ENCODE assay signal across 1 cellular context in the genomic region with DNA sequence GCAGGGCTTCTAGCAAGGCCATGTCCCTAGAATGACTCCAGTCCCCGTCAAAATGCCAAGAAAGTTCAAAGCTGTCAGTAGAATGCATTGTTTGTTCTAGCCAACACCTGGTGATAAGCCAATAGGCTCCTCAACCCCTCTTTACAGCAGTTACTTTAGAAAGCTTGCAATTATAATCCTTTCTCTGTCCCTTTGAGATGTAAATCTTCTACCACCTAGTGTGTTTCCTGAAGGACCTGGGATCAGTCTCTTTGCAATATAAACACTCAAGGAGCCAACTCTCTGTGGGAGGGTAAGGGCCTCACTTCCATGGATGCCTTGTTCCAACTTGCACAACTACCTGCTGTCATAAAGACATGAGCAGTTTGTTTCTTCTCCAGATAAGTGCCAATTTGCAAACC.
TF ChIP-seq lines count a peak whose summit lies in the region.

No MANE protein-coding gene starts in this region.

TF ChIP-seq in HEK293, 187 proteins besides CTCF, POLR2A, EP300 and RAD21 (continued from another document):
- peak; percentile 92 for TF ChIP-seq TCF7L2 (IDR thresholded peaks at IDR 0.05; ENCODE audit: borderline replicate concordance, low read depth, low read length)
- no peak for TF ChIP-seq ZNF488 (tag by site-specific recombination; IDR thresholded peaks at IDR 0.05)
- no peak for TF ChIP-seq ZNF704 (tag by site-specific recombination; IDR thresholded peaks at IDR 0.05)
- no peak for TF ChIP-seq ZNF677 (tag by site-specific recombination; IDR thresholded peaks at IDR 0.05)
- TF ChIP-seq ZNF311 (tag by site-specific recombination; IDR thresholded peaks at IDR 0.05; ENCODE audit: borderline replicate concordance), result no peak
- no peak for TF ChIP-seq KLF16 (tag by site-specific recombination; IDR thresholded peaks at IDR 0.05)
- no peak for TF ChIP-seq ZNF521 (tag by site-specific recombination; IDR thresholded peaks at IDR 0.05)
- TF ChIP-seq ZNF768 (tag by site-specific recombination; IDR thresholded peaks at IDR 0.05), result no peak
- TF ChIP-seq ZNF248 (tag by site-specific recombination; IDR thresholded peaks at IDR 0.05), result no peak
- 0 out of 2 replicates have a peak, but pooled peaks have one; percentile 48 for TF ChIP-seq IKZF3 (tag by site-specific recombination; IDR thresholded peaks at IDR 0.05)
- no peak for TF ChIP-seq ZNF19 (tag by site-specific recombination; IDR thresholded peaks at IDR 0.05; ENCODE audit: low read depth)
- 0 out of 2 replicates have a peak, but pooled peaks have one; percentile 34 for TF ChIP-seq ZNF2 (tag by site-specific recombination; IDR thresholded peaks at IDR 0.05)
- TF ChIP-seq ZNF555 (tag by site-specific recombination; conservative IDR thresholded peaks at IDR 0.05), result no peak
- TF ChIP-seq ZNF701 (tag by site-specific recombination; IDR thresholded peaks at IDR 0.05), result no peak
- TF ChIP-seq ZNF585B (tag by site-specific recombination; IDR thresholded peaks at IDR 0.05), result no peak
- no peak for TF ChIP-seq ZNF48 (tag by site-specific recombination; IDR thresholded peaks at IDR 0.05)
- TF ChIP-seq EGR2 (tag by site-specific recombination; IDR thresholded peaks at IDR 0.05; ENCODE audit: low read depth), result no peak
- TF ChIP-seq ZBTB6 (tag by site-specific recombination; IDR thresholded peaks at IDR 0.05), result no peak
- TF ChIP-seq ZNF140 (tag by site-specific recombination; IDR thresholded peaks at IDR 0.05), result no peak
- no peak for TF ChIP-seq PRDM1 (tag by site-specific recombination; IDR thresholded peaks at IDR 0.05)
- peak; percentile 25; the same call in 1 of the 2 replicates for TF ChIP-seq MZF1 (tag by site-specific recombination; IDR thresholded peaks at IDR 0.05; ENCODE audit: borderline replicate concordance)
- TF ChIP-seq, protein P1, sequence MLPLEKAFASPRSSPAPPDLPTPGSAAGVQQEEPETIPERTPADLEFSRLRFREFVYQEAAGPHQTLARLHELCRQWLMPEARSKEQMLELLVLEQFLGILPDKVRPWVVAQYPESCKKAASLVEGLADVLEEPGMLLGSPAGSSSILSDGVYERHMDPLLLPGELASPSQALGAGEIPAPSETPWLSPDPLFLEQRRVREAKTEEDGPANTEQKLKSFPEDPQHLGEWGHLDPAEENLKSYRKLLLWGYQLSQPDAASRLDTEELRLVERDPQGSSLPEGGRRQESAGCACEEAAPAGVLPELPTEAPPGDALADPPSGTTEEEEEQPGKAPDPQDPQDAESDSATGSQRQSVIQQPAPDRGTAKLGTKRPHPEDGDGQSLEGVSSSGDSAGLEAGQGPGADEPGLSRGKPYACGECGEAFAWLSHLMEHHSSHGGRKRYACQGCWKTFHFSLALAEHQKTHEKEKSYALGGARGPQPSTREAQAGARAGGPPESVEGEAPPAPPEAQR (tag by site-specific recombination; IDR thresholded peaks at IDR 0.05), result no peak
- TF ChIP-seq OVOL3 (tag by site-specific recombination; IDR thresholded peaks at IDR 0.05), result peak; percentile 81
- no peak for TF ChIP-seq ZNF391 (tag by site-specific recombination; IDR thresholded peaks at IDR 0.05; ENCODE audit: borderline replicate concordance, low read depth)
- TF ChIP-seq ZNF394 (tag by site-specific recombination; IDR thresholded peaks at IDR 0.05; ENCODE audit: borderline replicate concordance), result no peak
- TF ChIP-seq ZNF433 (tag by site-specific recombination; IDR thresholded peaks at IDR 0.05; ENCODE audit: low read depth), result no peak
- no peak for TF ChIP-seq MEIS1 (CRISPR knock-in tag; IDR thresholded peaks at IDR 0.05; ENCODE audit: borderline replicate concordance)
- TF ChIP-seq ZFP37 (tag by site-specific recombination; IDR thresholded peaks at IDR 0.05), result no peak
- TF ChIP-seq HIC1 (tag by site-specific recombination; IDR thresholded peaks at IDR 0.05), result no peak
- peak; percentile 42; the same call in 1 of the 2 replicates for TF ChIP-seq KLF7 (tag by site-specific recombination; IDR thresholded peaks at IDR 0.05; ENCODE audit: borderline replicate concordance)
- no peak for TF ChIP-seq ZNF776 (tag by site-specific recombination; IDR thresholded peaks at IDR 0.05; ENCODE audit: borderline replicate concordance)
- no peak for TF ChIP-seq ZBTB11 (tag by site-specific recombination; conservative IDR thresholded peaks at IDR 0.05; ENCODE audit: low read depth)
- TF ChIP-seq ZBTB1 (tag by site-specific recombination; IDR thresholded peaks at IDR 0.05), result no peak
- TF ChIP-seq ZNF114 (tag by site-specific recombination; IDR thresholded peaks at IDR 0.05), result no peak
- peak; percentile 92 for TF ChIP-seq ZIC2 (tag by site-specific recombination; IDR thresholded peaks at IDR 0.05)
- no peak for TF ChIP-seq REPIN1 (tag by site-specific recombination; IDR thresholded peaks at IDR 0.05; ENCODE audit: low read depth)
- TF ChIP-seq, protein P2, sequence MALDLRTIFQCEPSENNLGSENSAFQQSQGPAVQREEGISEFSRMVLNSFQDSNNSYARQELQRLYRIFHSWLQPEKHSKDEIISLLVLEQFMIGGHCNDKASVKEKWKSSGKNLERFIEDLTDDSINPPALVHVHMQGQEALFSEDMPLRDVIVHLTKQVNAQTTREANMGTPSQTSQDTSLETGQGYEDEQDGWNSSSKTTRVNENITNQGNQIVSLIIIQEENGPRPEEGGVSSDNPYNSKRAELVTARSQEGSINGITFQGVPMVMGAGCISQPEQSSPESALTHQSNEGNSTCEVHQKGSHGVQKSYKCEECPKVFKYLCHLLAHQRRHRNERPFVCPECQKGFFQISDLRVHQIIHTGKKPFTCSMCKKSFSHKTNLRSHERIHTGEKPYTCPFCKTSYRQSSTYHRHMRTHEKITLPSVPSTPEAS (tag by site-specific recombination; IDR thresholded peaks at IDR 0.05), result no peak
- no peak for TF ChIP-seq ZNF600 (tag by site-specific recombination; IDR thresholded peaks at IDR 0.05)
- peak; percentile 65; the same call in 1 of the 2 replicates for TF ChIP-seq ZNF629 (tag by site-specific recombination; IDR thresholded peaks at IDR 0.05)
- no peak for TF ChIP-seq ZNF707 (tag by site-specific recombination; IDR thresholded peaks at IDR 0.05)
- peak; percentile 64; the same call in 1 of the 2 replicates for TF ChIP-seq ZNF24 (tag by site-specific recombination; IDR thresholded peaks at IDR 0.05)
TF ChIP-seq in HEK293: peak in this region for 35.
